ENCODE assay signal across 13 cellular contexts in the genomic region with DNA sequence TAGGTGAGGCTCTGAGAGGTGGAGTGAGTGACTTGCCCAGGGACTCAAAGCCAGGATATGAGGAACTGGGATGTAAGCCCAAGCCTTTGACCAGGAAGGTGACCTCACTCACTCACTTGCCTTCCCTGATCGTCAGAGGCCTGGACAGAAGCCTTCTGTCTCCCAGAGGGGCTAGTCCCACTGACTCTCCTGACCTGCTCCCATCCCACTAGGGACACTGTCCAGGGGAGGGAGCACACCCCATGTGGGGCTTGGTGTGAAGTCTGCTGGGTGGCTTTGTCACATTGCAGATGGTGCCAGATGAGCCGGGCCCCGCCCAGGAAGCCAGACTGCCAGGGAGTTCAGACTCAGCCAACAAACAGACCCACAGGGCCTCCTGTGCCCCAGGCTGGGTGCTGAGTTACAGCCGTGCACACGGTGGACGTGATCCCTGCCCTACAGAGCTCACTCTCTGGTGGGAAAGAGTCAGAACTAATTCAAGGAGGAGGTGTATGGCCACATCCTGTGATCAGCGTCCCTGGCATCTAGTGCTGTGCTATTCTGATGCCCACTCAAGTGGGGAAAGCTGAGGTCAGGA. TPM values are rescaled to one million over a fixed set of nuclear protein-coding genes. Genes with fewer than 3 reads are reported as not detected.
A peak's percentile ranks its signal among the peaks of the same experiment; 100 is the strongest.
DNase-seq lines count a peak whose midpoint lies in the region; ATAC-seq and TF ChIP-seq lines count a peak whose summit lies in the region.
"Had no signal": no experiment of that assay in that cellular context is flagged by ENCODE, and none has a peak within 500 bp of the region (broad histone marks: within the 10 kb centered on the region; RNA-seq: fewer than 3 reads in every experiment).

No MANE protein-coding gene starts in this region.

- TF ChIP-seq CTCF in foreskin fibroblast (IDR thresholded peaks at IDR 0.05; ENCODE audit: low read depth, low read length), result no peak
- no peak for TF ChIP-seq CTCF in dorsolateral prefrontal cortex (IDR thresholded peaks at IDR 0.05 in 54 of 56, conservative IDR thresholded peaks at IDR 0.05 in 2 of 56; ENCODE audit: low read depth in 1 of 56, partially characterized antibody in 56 of 56)

- peaks cover 37% of the 10 kb centered on the region for H3K27me3 Mint-ChIP-seq in stimulated activated naive CD8-positive, alpha-beta T cell treated with anti-CD3 and anti-CD28 coated beads, Interleukin-15, amount 100 ng/mL, for 72 hours
- peaks cover 13% of the 10 kb centered on the region for H3K27me3 Mint-ChIP-seq in activated T-helper 1 cell treated with anti-CD3 and anti-CD28 coated beads, Interleukin-12 subunit alpha, Interleukin-12 subunit beta, Interleukin-2, Interleukin-4 antibody, amounts not matched to agents 30 ng/mL and 10 ng/mL and 1 ng/mL, durations not matched to agents 14 hours and 24 hours and 36 hours (ENCODE audit: insufficient read depth)

- H3K36me3 Mint-ChIP-seq in activated T-helper 1 cell treated with anti-CD3 and anti-CD28 coated beads, Interleukin-12 subunit alpha, Interleukin-12 subunit beta, Interleukin-2, Interleukin-4 antibody, amounts not matched to agents 30 ng/mL and 10 ng/mL and 1 ng/mL, durations not matched to agents 14 hours and 24 hours and 36 hours (ENCODE audit: low read depth), result no peaks in the 10 kb centered on the region

- H3K4me3 ChIP-seq in foreskin fibroblast (ENCODE audit: low read depth in 1 of 2, low read length in 2 of 2) (no peak overlapping the region), dorsolateral prefrontal cortex (no peak overlapping the region)

- intact Hi-C loops in dorsolateral prefrontal cortex (cut with DNase I), result no loop called here
- intact Hi-C loops in activated T-helper 1 cell treated with anti-CD3 and anti-CD28 coated beads, Interleukin-12 subunit alpha, Interleukin-12 subunit beta, Interleukin-2, Interleukin-4 antibody, amounts not matched to agents 30 ng/mL and 10 ng/mL and 1 ng/mL, durations not matched to agents 14 hours and 24 hours and 36 hours (cut with micrococcal nuclease), result no loop called here

- H3K27ac Mint-ChIP-seq in stimulated activated naive CD8-positive, alpha-beta T cell treated with anti-CD3 and anti-CD28 coated beads, Interleukin-15, amount 100 ng/mL, for 72 hours, result no peak overlapping the region
- no peak overlapping the region for H3K27ac Mint-ChIP-seq in activated T-helper 1 cell treated with anti-CD3 and anti-CD28 coated beads, Interleukin-12 subunit alpha, Interleukin-12 subunit beta, Interleukin-2, Interleukin-4 antibody, amounts not matched to agents 30 ng/mL and 10 ng/mL and 1 ng/mL, durations not matched to agents 14 hours and 24 hours and 36 hours
- H3K27ac Mint-ChIP-seq: dendritic cell treated with granulocyte-macrophage colony-stimulating factor and Interleukin-4, amounts not matched to agents 40 ng/mL and 50 ng/mL, for 4 days; memory B cell had no signal

- H3K27me3 ChIP-seq in dorsolateral prefrontal cortex, result peaks cover 0 to 21% (median 0%) of the 10 kb centered on the region in 45 donors

- H3K4me3 Mint-ChIP-seq in stimulated activated naive CD8-positive, alpha-beta T cell treated with anti-CD3 and anti-CD28 coated beads, Interleukin-15, amount 100 ng/mL, for 72 hours, result no peak overlapping the region
- no peak overlapping the region for H3K4me3 Mint-ChIP-seq in activated T-helper 1 cell treated with anti-CD3 and anti-CD28 coated beads, Interleukin-12 subunit alpha, Interleukin-12 subunit beta, Interleukin-2, Interleukin-4 antibody, amounts not matched to agents 30 ng/mL and 10 ng/mL and 1 ng/mL, durations not matched to agents 14 hours and 24 hours and 36 hours
- H3K4me3 Mint-ChIP-seq: dendritic cell treated with granulocyte-macrophage colony-stimulating factor and Interleukin-4, amounts not matched to agents 40 ng/mL and 50 ng/mL, for 4 days; memory B cell had no signal

- H3K27ac ChIP-seq in dorsolateral prefrontal cortex, result peak overlapping the region in 1 of 59 donors; percentile 9

- no peaks in the 10 kb centered on the region for H3K9me3 Mint-ChIP-seq in stimulated activated naive CD8-positive, alpha-beta T cell treated with anti-CD3 and anti-CD28 coated beads, Interleukin-15, amount 100 ng/mL, for 72 hours
- H3K9me3 Mint-ChIP-seq in activated T-helper 1 cell treated with anti-CD3 and anti-CD28 coated beads, Interleukin-12 subunit alpha, Interleukin-12 subunit beta, Interleukin-2, Interleukin-4 antibody, amounts not matched to agents 30 ng/mL and 10 ng/mL and 1 ng/mL, durations not matched to agents 14 hours and 24 hours and 36 hours, result no peaks in the 10 kb centered on the region
- H3K9me3 Mint-ChIP-seq: dendritic cell treated with granulocyte-macrophage colony-stimulating factor and Interleukin-4, amounts not matched to agents 40 ng/mL and 50 ng/mL, for 4 days; memory B cell had no signal

- H3K4me1 Mint-ChIP-seq in stimulated activated naive CD8-positive, alpha-beta T cell treated with anti-CD3 and anti-CD28 coated beads, Interleukin-15, amount 100 ng/mL, for 72 hours, result peaks cover 5% of the 10 kb centered on the region
- no peaks in the 10 kb centered on the region for H3K4me1 Mint-ChIP-seq in activated T-helper 1 cell treated with anti-CD3 and anti-CD28 coated beads, Interleukin-12 subunit alpha, Interleukin-12 subunit beta, Interleukin-2, Interleukin-4 antibody, amounts not matched to agents 30 ng/mL and 10 ng/mL and 1 ng/mL, durations not matched to agents 14 hours and 24 hours and 36 hours (ENCODE audit: low read depth)

- peak; percentile 44 for ATAC-seq in stimulated activated naive CD8-positive, alpha-beta T cell treated with anti-CD3 and anti-CD28 coated beads, Interleukin-15, Interleukin-2, amounts not matched to agents 100 U/mL and 50 U/mL, for 24 hours
- ATAC-seq in stimulated activated naive CD8-positive, alpha-beta T cell treated with anti-CD3 and anti-CD28 coated beads, Interleukin-15, amount 100 ng/mL, for 72 hours, result no peak
- ATAC-seq in HG03097 (IDR thresholded peaks at IDR 0.05; ENCODE audit: low FRiP score, unreplicated experiment), result no peak
- no peak for ATAC-seq in GM21825 (IDR thresholded peaks at IDR 0.05; ENCODE audit: unreplicated experiment)

- no peak for DNase-seq in stimulated activated naive CD8-positive, alpha-beta T cell treated with anti-CD3 and anti-CD28 coated beads, Interleukin-15, Interleukin-2, amounts not matched to agents 100 U/mL and 50 U/mL, for 24 hours
- no peak for DNase-seq in stimulated activated naive CD8-positive, alpha-beta T cell treated with anti-CD3 and anti-CD28 coated beads, Interleukin-15, amount 100 ng/mL, for 72 hours
- DNase-seq in SW480 (ENCODE audit: low spot score), result peak; percentile 11
- peak; percentile 68 to 81 for DNase-seq in foreskin fibroblast
- no peak for DNase-seq in dorsolateral prefrontal cortex
- no peak for DNase-seq in activated T-helper 1 cell treated with anti-CD3 and anti-CD28 coated beads, Interleukin-12 subunit alpha, Interleukin-12 subunit beta, Interleukin-2, Interleukin-4 antibody, amounts not matched to agents 30 ng/mL and 10 ng/mL and 1 ng/mL, durations not matched to agents 14 hours and 24 hours and 36 hours (ENCODE audit: low spot score)
- DNase-seq: DMS79 treated with DMSO at 0.1 percent for 48 hours, NCI-H526 treated with DMSO at 0.1 percent for 48 hours, trophoblast cell had no signal

RNA-seq across cellular contexts. Expression of gene MMAB, which starts 28.3 kb away (rescaled TPM):
- 10 to 100 TPM; 17.6 to 53.8 (median 31.3) TPM for total RNA-seq in dorsolateral prefrontal cortex
- 41.9 and 42.2 TPM in 2 replicates for total RNA-seq in activated T-helper 1 cell treated with anti-CD3 and anti-CD28 coated beads, Interleukin-12 subunit alpha, Interleukin-12 subunit beta, Interleukin-2, Interleukin-4 antibody, amounts not matched to agents 30 ng/mL and 10 ng/mL and 1 ng/mL, durations not matched to agents 14 hours and 24 hours and 36 hours

RNA-seq across cellular contexts. Expression of gene MVK, which starts 28.6 kb away (rescaled TPM):
- total RNA-seq in dorsolateral prefrontal cortex, result 10 to 100 TPM; 11.9 to 45.9 (median 24.6) TPM
- 14.2 and 15.8 TPM in 2 replicates for total RNA-seq in activated T-helper 1 cell treated with anti-CD3 and anti-CD28 coated beads, Interleukin-12 subunit alpha, Interleukin-12 subunit beta, Interleukin-2, Interleukin-4 antibody, amounts not matched to agents 30 ng/mL and 10 ng/mL and 1 ng/mL, durations not matched to agents 14 hours and 24 hours and 36 hours

Comparison
In these comparisons a context has a peak if more than half of its experiments do, and no peak if none do; other contexts are left out.
1. DNase-seq: peak in SW480 (single experiment) and foreskin fibroblast (2 of 2); none in stimulated activated naive CD8-positive, alpha-beta T cell treated with anti-CD3 and anti-CD28 coated beads, Interleukin-15, Interleukin-2, amounts not matched to agents 100 U/mL and 50 U/mL, for 24 hours (single experiment), stimulated activated naive CD8-positive, alpha-beta T cell treated with anti-CD3 and anti-CD28 coated beads, Interleukin-15, amount 100 ng/mL, for 72 hours (0 of 2), dorsolateral prefrontal cortex (0 of 10) and activated T-helper 1 cell treated with anti-CD3 and anti-CD28 coated beads, Interleukin-12 subunit alpha, Interleukin-12 subunit beta, Interleukin-2, Interleukin-4 antibody, amounts not matched to agents 30 ng/mL and 10 ng/mL and 1 ng/mL, durations not matched to agents 14 hours and 24 hours and 36 hours (single experiment).